In genomic region chr22:44671742-44672141, GRCh38 we compare ENCODE assay signal across 13 cellular contexts. TPM values are rescaled to one million over a fixed set of nuclear protein-coding genes. Genes with fewer than 3 reads are reported as not detected.
DNase-seq lines count a peak whose midpoint lies in the region; ATAC-seq and TF ChIP-seq lines count a peak whose summit lies in the region.
"Had no signal": no experiment of that assay in that cellular context is flagged by ENCODE, and none has a peak within 500 bp of the region (broad histone marks: within the 10 kb centered on the region; RNA-seq: fewer than 3 reads in every experiment).

No MANE protein-coding gene starts in this region.

- H3K9me3 ChIP-seq in fibroblast of lung (ENCODE audit: control insufficient read depth, insufficient read depth, low read depth, low read length) = no peaks in the 10 kb centered on the region
- H3K9me3 ChIP-seq: upper lobe of left lung had no signal

- DNase-seq in activated CD8-positive, alpha-beta memory T cell treated with anti-CD3 and anti-CD28 coated beads, Interleukin-2, amount 10 ng/mL, durations not matched to agents 7 days and 5 days = peak; percentile 78
- DNase-seq in activated CD8-positive, alpha-beta memory T cell treated with anti-CD3 and anti-CD28 coated beads, Interleukin-2, amount 50 U/mL, for 4 hours = no peak
- DNase-seq in T-cell = peak in 11 of 34 experiments; percentile 17 to 42 (median 28)
- DNase-seq in fibroblast of lung (ENCODE audit: low read depth in 2 of 2) = peak; percentile 34 to 49
- no peak for DNase-seq in type B pancreatic cell (ENCODE audit: extremely low spot score, unreplicated experiment)
- DNase-seq in amygdala (lab: John Stamatoyannopoulos, UW) = no peak
- DNase-seq in NCI-H1694 (lab: John Stamatoyannopoulos, UW) = no peak
- no peak for DNase-seq in NCI-H1105 treated with DMSO at 0.1 percent for 48 hours (lab: John Stamatoyannopoulos, UW)
- DNase-seq: activated naive CD4-positive, alpha-beta T cell treated with anti-CD3 and anti-CD28 coated beads, Interleukin-2, amount 10 ng/mL, durations not matched to agents 7 days and 5 days; left ventricle myocardium superior; upper lobe of left lung had no signal

- H3K36me3 ChIP-seq in fibroblast of lung (ENCODE audit: control insufficient read depth, insufficient read depth, low read length) = no peaks in the 10 kb centered on the region
- H3K36me3 ChIP-seq: upper lobe of left lung had no signal

- no peak overlapping the region for H2AFZ ChIP-seq in fibroblast of lung (ENCODE audit: low read length)

- peaks cover 4% of the 10 kb centered on the region for H3K36me3 Mint-ChIP-seq in activated CD8-positive, alpha-beta memory T cell treated with anti-CD3 and anti-CD28 coated beads, Interleukin-2, amount 10 ng/mL, durations not matched to agents 7 days and 5 days
- H3K36me3 Mint-ChIP-seq in T-cell (no peaks in the 10 kb centered on the region), type B pancreatic cell (no peaks in the 10 kb centered on the region)

- no peaks in the 10 kb centered on the region for H3K4me1 ChIP-seq in fibroblast of lung (ENCODE audit: control insufficient read depth, extremely low read depth, insufficient read depth, low read length)

- no peak overlapping the region for H3K4me3 Mint-ChIP-seq in activated CD8-positive, alpha-beta memory T cell treated with anti-CD3 and anti-CD28 coated beads, Interleukin-2, amount 10 ng/mL, durations not matched to agents 7 days and 5 days
- H3K4me3 Mint-ChIP-seq in T-cell (peak overlapping the region in 1 of 3 donors; percentile 79), type B pancreatic cell (no peak overlapping the region)
- H3K4me3 Mint-ChIP-seq: activated naive CD4-positive, alpha-beta T cell treated with anti-CD3 and anti-CD28 coated beads, Interleukin-2, amount 10 ng/mL, durations not matched to agents 7 days and 5 days; B cell had no signal

- H3K27ac Mint-ChIP-seq in activated CD8-positive, alpha-beta memory T cell treated with anti-CD3 and anti-CD28 coated beads, Interleukin-2, amount 10 ng/mL, durations not matched to agents 7 days and 5 days = peak overlapping the region; percentile 20
- H3K27ac Mint-ChIP-seq in T-cell (peak overlapping the region; percentile 45 to 75), type B pancreatic cell (peak overlapping the region; percentile 18)
- H3K27ac Mint-ChIP-seq: activated naive CD4-positive, alpha-beta T cell treated with anti-CD3 and anti-CD28 coated beads, Interleukin-2, amount 10 ng/mL, durations not matched to agents 7 days and 5 days; B cell had no signal

- no peaks in the 10 kb centered on the region for H3K9me3 Mint-ChIP-seq in activated CD8-positive, alpha-beta memory T cell treated with anti-CD3 and anti-CD28 coated beads, Interleukin-2, amount 10 ng/mL, durations not matched to agents 7 days and 5 days (ENCODE audit: low read depth)
- no peaks in the 10 kb centered on the region for H3K9me3 Mint-ChIP-seq in T-cell
- no peaks in the 10 kb centered on the region for H3K9me3 Mint-ChIP-seq in type B pancreatic cell
- H3K9me3 Mint-ChIP-seq: activated naive CD4-positive, alpha-beta T cell treated with anti-CD3 and anti-CD28 coated beads, Interleukin-2, amount 10 ng/mL, durations not matched to agents 7 days and 5 days had no signal

- peaks cover 18% of the 10 kb centered on the region for H3K27me3 ChIP-seq in fibroblast of lung (ENCODE audit: control insufficient read depth, insufficient read depth, low read length)

- CTCF ChIA-PET in activated CD8-positive, alpha-beta memory T cell treated with anti-CD3 and anti-CD28 coated beads, Interleukin-2, amount 10 ng/mL, durations not matched to agents 7 days and 5 days (lab: Charles Lee) = interaction anchor here (14.0 kb wide), 1 partner anchor 10 kb away, joined by 175 read pairs; no protein-coding TSS in a partner anchor
- CTCF ChIA-PET in T-cell (lab: Charles Lee) = interaction anchor here in 1 of 2 donors (1.0 kb wide), 1 partner anchor 14 kb away, joined by 3 read pairs; no protein-coding TSS in a partner anchor

- no peak overlapping the region for H3K4me2 ChIP-seq in fibroblast of lung (ENCODE audit: extremely low read depth, insufficient read depth, low read length)

- H3K9ac ChIP-seq in fibroblast of lung (ENCODE audit: insufficient read depth, low read length) = no peak overlapping the region

- TF ChIP-seq CTCF in fibroblast of lung (conservative IDR thresholded peaks at IDR 0.05 in 1 of 2, IDR thresholded peaks at IDR 0.05 in 1 of 2; ENCODE audit: low read depth in 1 of 2, low read length in 2 of 2) (no peak), type B pancreatic cell (conservative IDR thresholded peaks at IDR 0.05) (no peak)

- H3K4me1 Mint-ChIP-seq in activated CD8-positive, alpha-beta memory T cell treated with anti-CD3 and anti-CD28 coated beads, Interleukin-2, amount 10 ng/mL, durations not matched to agents 7 days and 5 days = peaks cover 60% of the 10 kb centered on the region
- H3K4me1 Mint-ChIP-seq in T-cell (peaks cover 35 to 57% (median 47%) of the 10 kb centered on the region in 3 donors), type B pancreatic cell (ENCODE audit: unreplicated experiment) (peaks cover 12% of the 10 kb centered on the region)

- ATAC-seq in activated CD8-positive, alpha-beta memory T cell treated with anti-CD3 and anti-CD28 coated beads, Interleukin-2, amount 10 ng/mL, durations not matched to agents 7 days and 5 days = peak; percentile 40
- ATAC-seq in T-cell (replicated peaks in 1 of 4) = no peak
- ATAC-seq: left ventricle myocardium superior had no signal

- POLR2A ChIA-PET in T-cell (lab: Charles Lee) = no interaction called here

- H3K79me2 ChIP-seq in fibroblast of lung (ENCODE audit: control insufficient read depth, insufficient read depth, low read length) = no peaks in the 10 kb centered on the region

- no peak overlapping the region for H3K4me3 ChIP-seq in fibroblast of lung (replicated peaks in 1 of 4; ENCODE audit: control extremely low read depth in 1 of 4, insufficient read depth in 1 of 4, low read depth in 3 of 4, low read length in 4 of 4)
- H3K4me3 ChIP-seq: upper lobe of left lung had no signal

- H3K27ac ChIP-seq in fibroblast of lung (ENCODE audit: insufficient read depth, low read length) = no peak overlapping the region
- H3K27ac ChIP-seq: upper lobe of left lung, VCaP had no signal

- no peaks in the 10 kb centered on the region for H4K20me1 ChIP-seq in fibroblast of lung (ENCODE audit: control insufficient read depth, extremely low read depth, insufficient read depth, low read length)

- H3K27me3 Mint-ChIP-seq in activated CD8-positive, alpha-beta memory T cell treated with anti-CD3 and anti-CD28 coated beads, Interleukin-2, amount 10 ng/mL, durations not matched to agents 7 days and 5 days = no peaks in the 10 kb centered on the region
- H3K27me3 Mint-ChIP-seq in T-cell (no peaks in the 10 kb centered on the region), type B pancreatic cell (peaks cover 26% of the 10 kb centered on the region)

RNA-seq across cellular contexts. Expression of gene PRR5, which starts 30.3 kb away (rescaled TPM):
- total RNA-seq in activated CD8-positive, alpha-beta memory T cell treated with anti-CD3 and anti-CD28 coated beads, Interleukin-2, amount 10 ng/mL, durations not matched to agents 7 days and 5 days = 10 to 100 TPM; 20.0 to 35.7 TPM
- total RNA-seq in T-cell (10 to 100 TPM; 37.0 to 64.0 (median 58.7) TPM), fibroblast of lung (6.7 and 8.6 TPM in 2 replicates), type B pancreatic cell (ENCODE audit: low replicate concordance) (21.2 and 30.8 TPM in 2 replicates)
- 1.8 and 2.4 TPM in 2 replicates for polyA plus RNA-seq in fibroblast of lung
- 3.9 and 4.5 TPM in 2 replicates for polyA plus RNA-seq in fibroblast of lung (2012)
- 4.4 and 4.5 TPM in 2 replicates for polyA minus RNA-seq in fibroblast of lung (ENCODE audit: low replicate concordance)

Comparison
In these comparisons a context has a peak if more than half of its experiments do, and no peak if none do; other contexts are left out.
1. DNase-seq: peak in activated CD8-positive, alpha-beta memory T cell treated with anti-CD3 and anti-CD28 coated beads, Interleukin-2, amount 10 ng/mL, durations not matched to agents 7 days and 5 days (single experiment) and fibroblast of lung (2 of 2); none in activated CD8-positive, alpha-beta memory T cell treated with anti-CD3 and anti-CD28 coated beads, Interleukin-2, amount 50 U/mL, for 4 hours (single experiment), type B pancreatic cell (single experiment), amygdala (0 of 56), NCI-H1694 (single experiment) and NCI-H1105 treated with DMSO at 0.1 percent for 48 hours (single experiment).
2. Peak in every context shown above with its lines, with median percentiles within 50 percentile points of each other: H3K27ac Mint-ChIP-seq.